Comparison of ENCODE assay signal across 1 cellular context in the genomic region with DNA sequence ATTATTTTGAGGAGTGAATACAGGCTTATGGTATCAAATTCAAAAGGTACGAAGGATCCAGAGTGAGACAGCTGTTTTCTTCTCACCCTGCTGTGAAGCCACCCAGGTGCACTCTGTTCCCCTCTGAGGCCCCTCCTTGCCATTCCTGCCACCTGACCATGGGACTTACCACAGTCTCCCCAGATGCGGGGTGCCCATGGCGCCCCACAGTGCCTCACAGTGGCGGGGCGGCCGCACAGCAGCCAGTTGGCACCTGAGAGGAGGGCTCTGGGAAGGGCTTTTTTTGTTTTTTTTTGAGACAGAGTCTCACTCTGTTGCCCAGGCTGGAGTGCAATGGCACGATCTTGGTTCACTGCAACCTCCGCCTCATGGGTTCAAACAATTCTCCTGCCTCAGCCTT.
TF ChIP-seq lines count a peak whose summit lies in the region.

No MANE protein-coding gene starts in this region.

TF ChIP-seq in GM23338, 12 proteins besides CTCF, POLR2A, EP300 and RAD21 (continued from another document):
- TF ChIP-seq, protein P1, sequence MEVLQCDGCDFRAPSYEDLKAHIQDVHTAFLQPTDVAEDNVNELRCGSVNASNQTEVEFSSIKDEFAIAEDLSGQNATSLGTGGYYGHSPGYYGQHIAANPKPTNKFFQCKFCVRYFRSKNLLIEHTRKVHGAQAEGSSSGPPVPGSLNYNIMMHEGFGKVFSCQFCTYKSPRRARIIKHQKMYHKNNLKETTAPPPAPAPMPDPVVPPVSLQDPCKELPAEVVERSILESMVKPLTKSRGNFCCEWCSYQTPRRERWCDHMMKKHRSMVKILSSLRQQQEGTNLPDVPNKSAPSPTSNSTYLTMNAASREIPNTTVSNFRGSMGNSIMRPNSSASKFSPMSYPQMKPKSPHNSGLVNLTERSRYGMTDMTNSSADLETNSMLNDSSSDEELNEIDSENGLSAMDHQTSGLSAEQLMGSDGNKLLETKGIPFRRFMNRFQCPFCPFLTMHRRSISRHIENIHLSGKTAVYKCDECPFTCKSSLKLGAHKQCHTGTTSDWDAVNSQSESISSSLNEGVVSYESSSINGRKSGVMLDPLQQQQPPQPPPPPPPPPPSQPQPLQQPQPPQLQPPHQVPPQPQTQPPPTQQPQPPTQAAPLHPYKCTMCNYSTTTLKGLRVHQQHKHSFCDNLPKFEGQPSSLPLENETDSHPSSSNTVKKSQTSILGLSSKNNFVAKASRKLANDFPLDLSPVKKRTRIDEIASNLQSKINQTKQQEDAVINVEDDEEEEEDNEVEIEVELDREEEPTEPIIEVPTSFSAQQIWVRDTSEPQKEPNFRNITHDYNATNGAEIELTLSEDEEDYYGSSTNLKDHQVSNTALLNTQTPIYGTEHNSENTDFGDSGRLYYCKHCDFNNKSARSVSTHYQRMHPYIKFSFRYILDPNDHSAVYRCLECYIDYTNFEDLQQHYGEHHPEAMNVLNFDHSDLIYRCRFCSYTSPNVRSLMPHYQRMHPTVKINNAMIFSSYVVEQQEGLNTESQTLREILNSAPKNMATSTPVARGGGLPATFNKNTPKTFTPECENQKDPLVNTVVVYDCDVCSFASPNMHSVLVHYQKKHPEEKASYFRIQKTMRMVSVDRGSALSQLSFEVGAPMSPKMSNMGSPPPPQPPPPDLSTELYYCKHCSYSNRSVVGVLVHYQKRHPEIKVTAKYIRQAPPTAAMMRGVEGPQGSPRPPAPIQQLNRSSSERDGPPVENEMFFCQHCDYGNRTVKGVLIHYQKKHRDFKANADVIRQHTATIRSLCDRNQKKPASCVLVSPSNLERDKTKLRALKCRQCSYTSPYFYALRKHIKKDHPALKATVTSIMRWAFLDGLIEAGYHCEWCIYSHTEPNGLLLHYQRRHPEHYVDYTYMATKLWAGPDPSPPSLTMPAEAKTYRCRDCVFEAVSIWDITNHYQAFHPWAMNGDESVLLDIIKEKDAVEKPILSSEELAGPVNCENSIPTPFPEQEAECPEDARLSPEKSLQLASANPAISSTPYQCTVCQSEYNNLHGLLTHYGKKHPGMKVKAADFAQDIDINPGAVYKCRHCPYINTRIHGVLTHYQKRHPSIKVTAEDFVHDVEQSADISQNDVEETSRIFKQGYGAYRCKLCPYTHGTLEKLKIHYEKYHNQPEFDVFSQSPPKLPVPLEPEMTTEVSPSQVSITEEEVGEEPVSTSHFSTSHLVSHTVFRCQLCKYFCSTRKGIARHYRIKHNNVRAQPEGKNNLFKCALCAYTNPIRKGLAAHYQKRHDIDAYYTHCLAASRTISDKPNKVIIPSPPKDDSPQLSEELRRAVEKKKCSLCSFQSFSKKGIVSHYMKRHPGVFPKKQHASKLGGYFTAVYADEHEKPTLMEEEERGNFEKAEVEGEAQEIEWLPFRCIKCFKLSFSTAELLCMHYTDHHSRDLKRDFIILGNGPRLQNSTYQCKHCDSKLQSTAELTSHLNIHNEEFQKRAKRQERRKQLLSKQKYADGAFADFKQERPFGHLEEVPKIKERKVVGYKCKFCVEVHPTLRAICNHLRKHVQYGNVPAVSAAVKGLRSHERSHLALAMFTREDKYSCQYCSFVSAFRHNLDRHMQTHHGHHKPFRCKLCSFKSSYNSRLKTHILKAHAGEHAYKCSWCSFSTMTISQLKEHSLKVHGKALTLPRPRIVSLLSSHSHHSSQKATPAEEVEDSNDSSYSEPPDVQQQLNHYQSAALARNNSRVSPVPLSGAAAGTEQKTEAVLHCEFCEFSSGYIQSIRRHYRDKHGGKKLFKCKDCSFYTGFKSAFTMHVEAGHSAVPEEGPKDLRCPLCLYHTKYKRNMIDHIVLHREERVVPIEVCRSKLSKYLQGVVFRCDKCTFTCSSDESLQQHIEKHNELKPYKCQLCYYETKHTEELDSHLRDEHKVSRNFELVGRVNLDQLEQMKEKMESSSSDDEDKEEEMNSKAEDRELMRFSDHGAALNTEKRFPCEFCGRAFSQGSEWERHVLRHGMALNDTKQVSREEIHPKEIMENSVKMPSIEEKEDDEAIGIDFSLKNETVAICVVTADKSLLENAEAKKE (CRISPR knock-in tag; IDR thresholded peaks at IDR 0.05) = no peak
- TF ChIP-seq STAT1 (IDR thresholded peaks at IDR 0.05; ENCODE audit: unreplicated experiment) = no peak
- TF ChIP-seq EZH2phosphoT487 (IDR thresholded peaks at IDR 0.05; ENCODE audit: unreplicated experiment) = no peak
- TF ChIP-seq, protein P2, sequence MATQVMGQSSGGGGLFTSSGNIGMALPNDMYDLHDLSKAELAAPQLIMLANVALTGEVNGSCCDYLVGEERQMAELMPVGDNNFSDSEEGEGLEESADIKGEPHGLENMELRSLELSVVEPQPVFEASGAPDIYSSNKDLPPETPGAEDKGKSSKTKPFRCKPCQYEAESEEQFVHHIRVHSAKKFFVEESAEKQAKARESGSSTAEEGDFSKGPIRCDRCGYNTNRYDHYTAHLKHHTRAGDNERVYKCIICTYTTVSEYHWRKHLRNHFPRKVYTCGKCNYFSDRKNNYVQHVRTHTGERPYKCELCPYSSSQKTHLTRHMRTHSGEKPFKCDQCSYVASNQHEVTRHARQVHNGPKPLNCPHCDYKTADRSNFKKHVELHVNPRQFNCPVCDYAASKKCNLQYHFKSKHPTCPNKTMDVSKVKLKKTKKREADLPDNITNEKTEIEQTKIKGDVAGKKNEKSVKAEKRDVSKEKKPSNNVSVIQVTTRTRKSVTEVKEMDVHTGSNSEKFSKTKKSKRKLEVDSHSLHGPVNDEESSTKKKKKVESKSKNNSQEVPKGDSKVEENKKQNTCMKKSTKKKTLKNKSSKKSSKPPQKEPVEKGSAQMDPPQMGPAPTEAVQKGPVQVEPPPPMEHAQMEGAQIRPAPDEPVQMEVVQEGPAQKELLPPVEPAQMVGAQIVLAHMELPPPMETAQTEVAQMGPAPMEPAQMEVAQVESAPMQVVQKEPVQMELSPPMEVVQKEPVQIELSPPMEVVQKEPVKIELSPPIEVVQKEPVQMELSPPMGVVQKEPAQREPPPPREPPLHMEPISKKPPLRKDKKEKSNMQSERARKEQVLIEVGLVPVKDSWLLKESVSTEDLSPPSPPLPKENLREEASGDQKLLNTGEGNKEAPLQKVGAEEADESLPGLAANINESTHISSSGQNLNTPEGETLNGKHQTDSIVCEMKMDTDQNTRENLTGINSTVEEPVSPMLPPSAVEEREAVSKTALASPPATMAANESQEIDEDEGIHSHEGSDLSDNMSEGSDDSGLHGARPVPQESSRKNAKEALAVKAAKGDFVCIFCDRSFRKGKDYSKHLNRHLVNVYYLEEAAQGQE (IDR thresholded peaks at IDR 0.05; ENCODE audit: unreplicated experiment) = no peak
- TF ChIP-seq CREB1 (CRISPR knock-in tag; IDR thresholded peaks at IDR 0.05; ENCODE audit: low read depth) = no peak
- no peak for TF ChIP-seq JUNB (IDR thresholded peaks at IDR 0.05; ENCODE audit: unreplicated experiment)
